Comparison of ENCODE assay signal across 19 cellular contexts in the genomic region with DNA sequence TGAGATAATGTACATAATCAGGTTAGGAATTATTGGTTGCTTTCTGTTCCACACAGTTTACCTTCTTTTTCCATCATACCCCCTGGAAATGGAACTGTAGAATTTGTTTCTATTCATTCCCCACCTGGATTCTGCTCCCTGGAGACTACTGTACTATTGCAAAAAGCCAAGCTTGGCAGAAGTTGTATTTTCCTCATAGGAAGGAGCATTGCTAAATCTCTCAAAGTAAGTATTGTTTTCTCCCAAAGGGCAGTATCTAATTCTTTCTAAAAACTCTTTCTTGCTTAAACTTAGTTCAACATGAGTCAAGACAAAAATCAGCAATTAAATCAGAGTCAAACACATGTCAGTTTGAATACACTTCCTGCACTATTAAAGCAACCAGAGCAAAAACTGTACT.
DNase-seq lines count a peak whose midpoint lies in the region; ATAC-seq and TF ChIP-seq lines count a peak whose summit lies in the region.
"Had no signal": no experiment of that assay in that cellular context is flagged by ENCODE, and none has a peak within 500 bp of the region (broad histone marks: within the 10 kb centered on the region; RNA-seq: fewer than 3 reads in every experiment).

No MANE protein-coding gene starts in this region.

- no peaks in the 10 kb centered on the region for H3K4me1 Mint-ChIP-seq in WTC11
- H3K4me1 Mint-ChIP-seq: CD8-positive, alpha-beta memory T cell had no signal

- ATAC-seq in WTC11 (no peak), sciatic nerve (peak; percentile 83), GM21367 (IDR thresholded peaks at IDR 0.05; ENCODE audit: unreplicated experiment) (no peak), HG03108 (IDR thresholded peaks at IDR 0.05; ENCODE audit: unreplicated experiment) (no peak)

- CTCF ChIA-PET in WTC11 (lab: Charles Lee): no interaction called here

- no peak overlapping the region for H3K4me3 ChIP-seq in fibroblast of the aortic adventitia (ENCODE audit: low read depth, low read length)
- H3K4me3 ChIP-seq: BLaER1, Peyer's patch had no signal

- H3K4me3 Mint-ChIP-seq in WTC11: no peak overlapping the region
- H3K4me3 Mint-ChIP-seq: CD8-positive, alpha-beta memory T cell; HFFc6 had no signal

- H3K36me3 Mint-ChIP-seq in WTC11: peaks cover 57% of the 10 kb centered on the region
- H3K36me3 Mint-ChIP-seq: CD8-positive, alpha-beta memory T cell had no signal

- DNase-seq in GM03348 (ENCODE audit: low spot score) (peak; percentile 9), WTC11 (ENCODE audit: low spot score) (no peak), fibroblast of the aortic adventitia (ENCODE audit: low read depth) (peak; percentile 57), sciatic nerve (ENCODE audit: low spot score) (no peak), head of caudate nucleus (no peak)
- DNase-seq: CD8-positive, alpha-beta memory T cell; DMS153; EL; HFFc6; KBM-7; NCI-H1105; NCI-H1694 treated with DMSO at 0.1 percent for 48 hours; NCI-H2171 treated with DMSO at 0.1 percent for 48 hours; NCI-H510A treated with DMSO at 0.1 percent for 48 hours; Peyer's patch; SHP77 treated with DMSO at 0.1 percent for 48 hours had no signal

- POLR2A ChIA-PET in WTC11 (lab: Charles Lee): no interaction called here

- H3K27ac Mint-ChIP-seq in WTC11: peak overlapping the region; percentile 14; the same call in 1 of the 2 replicates
- H3K27ac Mint-ChIP-seq: CD8-positive, alpha-beta memory T cell; HFFc6 had no signal

- intact Hi-C loops in sciatic nerve (cut with DNase I) (no loop called here), head of caudate nucleus (cut with DNase I) (no loop called here)

- no peaks in the 10 kb centered on the region for H3K9me3 Mint-ChIP-seq in WTC11
- H3K9me3 Mint-ChIP-seq: CD8-positive, alpha-beta memory T cell; HFFc6 had no signal

- TF ChIP-seq CTCF in WTC11 (IDR thresholded peaks at IDR 0.05) (no peak), fibroblast of the aortic adventitia (IDR thresholded peaks at IDR 0.05; ENCODE audit: insufficient read depth, low read length) (no peak)

- H3K27me3 Mint-ChIP-seq in WTC11 (ENCODE audit: low read depth): no peaks in the 10 kb centered on the region
- H3K27me3 Mint-ChIP-seq: CD8-positive, alpha-beta memory T cell had no signal

TF ChIP-seq in WTC11, 78 proteins besides CTCF, POLR2A, EP300 and RAD21 (continues in another document):
- no peak for TF ChIP-seq SMAD3 (CRISPR knock-in tag; IDR thresholded peaks at IDR 0.05; ENCODE audit: borderline replicate concordance)
- TF ChIP-seq, protein P1, sequence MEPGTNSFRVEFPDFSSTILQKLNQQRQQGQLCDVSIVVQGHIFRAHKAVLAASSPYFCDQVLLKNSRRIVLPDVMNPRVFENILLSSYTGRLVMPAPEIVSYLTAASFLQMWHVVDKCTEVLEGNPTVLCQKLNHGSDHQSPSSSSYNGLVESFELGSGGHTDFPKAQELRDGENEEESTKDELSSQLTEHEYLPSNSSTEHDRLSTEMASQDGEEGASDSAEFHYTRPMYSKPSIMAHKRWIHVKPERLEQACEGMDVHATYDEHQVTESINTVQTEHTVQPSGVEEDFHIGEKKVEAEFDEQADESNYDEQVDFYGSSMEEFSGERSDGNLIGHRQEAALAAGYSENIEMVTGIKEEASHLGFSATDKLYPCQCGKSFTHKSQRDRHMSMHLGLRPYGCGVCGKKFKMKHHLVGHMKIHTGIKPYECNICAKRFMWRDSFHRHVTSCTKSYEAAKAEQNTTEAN (CRISPR knock-in tag; IDR thresholded peaks at IDR 0.05): no peak
- TF ChIP-seq, protein P2, sequence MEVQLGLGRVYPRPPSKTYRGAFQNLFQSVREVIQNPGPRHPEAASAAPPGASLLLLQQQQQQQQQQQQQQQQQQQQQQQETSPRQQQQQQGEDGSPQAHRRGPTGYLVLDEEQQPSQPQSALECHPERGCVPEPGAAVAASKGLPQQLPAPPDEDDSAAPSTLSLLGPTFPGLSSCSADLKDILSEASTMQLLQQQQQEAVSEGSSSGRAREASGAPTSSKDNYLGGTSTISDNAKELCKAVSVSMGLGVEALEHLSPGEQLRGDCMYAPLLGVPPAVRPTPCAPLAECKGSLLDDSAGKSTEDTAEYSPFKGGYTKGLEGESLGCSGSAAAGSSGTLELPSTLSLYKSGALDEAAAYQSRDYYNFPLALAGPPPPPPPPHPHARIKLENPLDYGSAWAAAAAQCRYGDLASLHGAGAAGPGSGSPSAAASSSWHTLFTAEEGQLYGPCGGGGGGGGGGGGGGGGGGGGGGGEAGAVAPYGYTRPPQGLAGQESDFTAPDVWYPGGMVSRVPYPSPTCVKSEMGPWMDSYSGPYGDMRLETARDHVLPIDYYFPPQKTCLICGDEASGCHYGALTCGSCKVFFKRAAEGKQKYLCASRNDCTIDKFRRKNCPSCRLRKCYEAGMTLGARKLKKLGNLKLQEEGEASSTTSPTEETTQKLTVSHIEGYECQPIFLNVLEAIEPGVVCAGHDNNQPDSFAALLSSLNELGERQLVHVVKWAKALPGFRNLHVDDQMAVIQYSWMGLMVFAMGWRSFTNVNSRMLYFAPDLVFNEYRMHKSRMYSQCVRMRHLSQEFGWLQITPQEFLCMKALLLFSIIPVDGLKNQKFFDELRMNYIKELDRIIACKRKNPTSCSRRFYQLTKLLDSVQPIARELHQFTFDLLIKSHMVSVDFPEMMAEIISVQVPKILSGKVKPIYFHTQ (CRISPR knock-in tag; IDR thresholded peaks at IDR 0.05): no peak
- TF ChIP-seq E2F1 (CRISPR knock-in tag; IDR thresholded peaks at IDR 0.05): no peak
- no peak for TF ChIP-seq ARID4B (CRISPR knock-in tag; IDR thresholded peaks at IDR 0.05; ENCODE audit: borderline replicate concordance)
- no peak for TF ChIP-seq ERG (CRISPR knock-in tag; IDR thresholded peaks at IDR 0.05)
- TF ChIP-seq, protein P3, sequence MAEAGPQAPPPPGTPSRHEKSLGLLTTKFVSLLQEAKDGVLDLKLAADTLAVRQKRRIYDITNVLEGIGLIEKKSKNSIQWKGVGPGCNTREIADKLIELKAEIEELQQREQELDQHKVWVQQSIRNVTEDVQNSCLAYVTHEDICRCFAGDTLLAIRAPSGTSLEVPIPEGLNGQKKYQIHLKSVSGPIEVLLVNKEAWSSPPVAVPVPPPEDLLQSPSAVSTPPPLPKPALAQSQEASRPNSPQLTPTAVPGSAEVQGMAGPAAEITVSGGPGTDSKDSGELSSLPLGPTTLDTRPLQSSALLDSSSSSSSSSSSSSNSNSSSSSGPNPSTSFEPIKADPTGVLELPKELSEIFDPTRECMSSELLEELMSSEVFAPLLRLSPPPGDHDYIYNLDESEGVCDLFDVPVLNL (CRISPR knock-in tag; IDR thresholded peaks at IDR 0.05; ENCODE audit: borderline replicate concordance, low read depth): no peak
- no peak for TF ChIP-seq ZNF263 (CRISPR knock-in tag; IDR thresholded peaks at IDR 0.05; ENCODE audit: low read depth)
- TF ChIP-seq, protein P4, sequence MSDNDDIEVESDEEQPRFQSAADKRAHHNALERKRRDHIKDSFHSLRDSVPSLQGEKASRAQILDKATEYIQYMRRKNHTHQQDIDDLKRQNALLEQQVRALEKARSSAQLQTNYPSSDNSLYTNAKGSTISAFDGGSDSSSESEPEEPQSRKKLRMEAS (CRISPR knock-in tag; IDR thresholded peaks at IDR 0.05): no peak

Comparison
In these comparisons a context has a peak if more than half of its experiments do, and no peak if none do; other contexts are left out.
1. DNase-seq: peak in GM03348 (single experiment) and fibroblast of the aortic adventitia (single experiment); none in WTC11 (single experiment), sciatic nerve (single experiment) and head of caudate nucleus (0 of 42).